Comparison of ENCODE assay signal across 8 cellular contexts in genomic region chr16:22191966-22192260, GRCh38. TPM values are rescaled to one million over a fixed set of nuclear protein-coding genes. Genes with fewer than 3 reads are reported as not detected.
DNase-seq lines count a peak whose midpoint lies in the region; TF ChIP-seq lines count a peak whose summit lies in the region.

No MANE protein-coding gene starts in this region.

- H3K27ac ChIP-seq in CD8-positive, alpha-beta memory T cell (ENCODE audit: low read depth, low read length) = peak overlapping the region; percentile 99
- H3K27ac ChIP-seq in iPS-20b (ENCODE audit: low read length) = no peak overlapping the region

- H3K27me3 Mint-ChIP-seq in CD8-positive, alpha-beta memory T cell = peaks cover 0 to 18% of the 10 kb centered on the region in 2 donors
- H3K27me3 Mint-ChIP-seq in activated naive CD4-positive, alpha-beta T cell treated with anti-CD3 and anti-CD28 coated beads, Interleukin-2, amount 50 U/mL, for 24 hours = peaks cover 2% of the 10 kb centered on the region

- TF ChIP-seq CTCF in NB4 (IDR thresholded peaks at IDR 0.05; ENCODE audit: low read depth, low read length) = no peak

- CTCF ChIA-PET in CD8-positive, alpha-beta memory T cell (lab: Charles Lee) = interaction anchor here (1.2 to 8.4 kb wide), 8 partner anchors 8 to 186 kb away, joined by 3 to 115 read pairs (median 6); partner anchors contain the start of genes EEF2K, MOSMO and POLR3E

- H3K4me3 Mint-ChIP-seq in CD8-positive, alpha-beta memory T cell = peak overlapping the region; percentile 87 to 97 (median 94)
- peak overlapping the region; percentile 91 for H3K4me3 Mint-ChIP-seq in activated naive CD4-positive, alpha-beta T cell treated with anti-CD3 and anti-CD28 coated beads, Interleukin-2, amount 50 U/mL, for 24 hours

- peaks cover 0 to 13% (median 6%) of the 10 kb centered on the region in 3 donors for H3K36me3 Mint-ChIP-seq in CD8-positive, alpha-beta memory T cell
- peaks cover 2% of the 10 kb centered on the region for H3K36me3 Mint-ChIP-seq in activated naive CD4-positive, alpha-beta T cell treated with anti-CD3 and anti-CD28 coated beads, Interleukin-2, amount 50 U/mL, for 24 hours

- H3K9me3 ChIP-seq in CD8-positive, alpha-beta memory T cell (ENCODE audit: low read length) = no peaks in the 10 kb centered on the region
- no peaks in the 10 kb centered on the region for H3K9me3 ChIP-seq in iPS-20b (ENCODE audit: insufficient read depth, low read depth, low read length)

- POLR2A ChIA-PET in CD8-positive, alpha-beta memory T cell (lab: Charles Lee) = interaction anchor here (1.0 to 2.7 kb wide), 7 partner anchors 15 to 547 kb away, joined by 3 to 24 read pairs (median 7); partner anchors contain the start of genes CDR2, EEF2K, MOSMO and POLR3E

- no peaks in the 10 kb centered on the region for H3K27me3 ChIP-seq in CD8-positive, alpha-beta memory T cell (ENCODE audit: insufficient read depth, low read length, poor library complexity, severe bottlenecking)
- peaks cover 14% of the 10 kb centered on the region for H3K27me3 ChIP-seq in iPS-20b (ENCODE audit: insufficient read depth, low read length)

- peak overlapping the region; percentile 98 to 100 (median 99) for H3K27ac Mint-ChIP-seq in CD8-positive, alpha-beta memory T cell
- peak overlapping the region; percentile 92 for H3K27ac Mint-ChIP-seq in activated naive CD4-positive, alpha-beta T cell treated with anti-CD3 and anti-CD28 coated beads, Interleukin-2, amount 50 U/mL, for 24 hours

- peaks cover 63 to 87% (median 73%) of the 10 kb centered on the region in 3 donors for H3K4me1 Mint-ChIP-seq in CD8-positive, alpha-beta memory T cell
- H3K4me1 Mint-ChIP-seq in activated naive CD4-positive, alpha-beta T cell treated with anti-CD3 and anti-CD28 coated beads, Interleukin-2, amount 50 U/mL, for 24 hours = peaks cover 71% of the 10 kb centered on the region

- H3K9ac ChIP-seq in iPS-20b (ENCODE audit: low read depth, low read length) = peak overlapping the region; percentile 74; the same call in 1 of the 2 replicates

- H3K9me3 Mint-ChIP-seq in CD8-positive, alpha-beta memory T cell = peaks cover 0 to 7% (median 3%) of the 10 kb centered on the region in 5 donors
- H3K9me3 Mint-ChIP-seq in activated naive CD4-positive, alpha-beta T cell treated with anti-CD3 and anti-CD28 coated beads, Interleukin-2, amount 50 U/mL, for 24 hours = peaks cover 8% of the 10 kb centered on the region

- peak in 2 of 5 donors; percentile 14 to 61 for DNase-seq in CD8-positive, alpha-beta memory T cell
- DNase-seq in NB4 (ENCODE audit: low read depth) (peak; percentile 51), iPS-NIHi7 (ENCODE audit: extremely low spot score) (no peak), ecto neural progenitor cell (ENCODE audit: low spot score) (no peak), NCI-H1694 (lab: John Stamatoyannopoulos, UW) (no peak)
- DNase-seq in stimulated activated CD4-positive, alpha-beta T cell treated with anti-CD3 and anti-CD28 coated beads, TNF-alpha, amount 100 ng/mL, for 48 hours (ENCODE audit: low read depth in 3 of 3) = peak in 2 of 3 donors; percentile 18 to 26

- TF ChIP-seq POLR2A in NB4 (IDR thresholded peaks at IDR 0.05; ENCODE audit: extremely low read depth, insufficient read length) = no peak

- H3K4me3 ChIP-seq in CD8-positive, alpha-beta memory T cell (ENCODE audit: low read length) = peak overlapping the region; percentile 86
- H3K4me3 ChIP-seq in NB4 (ENCODE audit: low read depth, low read length) = peak overlapping the region; percentile 80
- H3K4me3 ChIP-seq in iPS-20b (ENCODE audit: low read length) = peak overlapping the region; percentile 84

- H3K36me3 ChIP-seq in CD8-positive, alpha-beta memory T cell (ENCODE audit: insufficient read depth, low read length) = no peaks in the 10 kb centered on the region
- H3K36me3 ChIP-seq in iPS-20b (ENCODE audit: insufficient read depth, low read depth, low read length) = no peaks in the 10 kb centered on the region

- peaks cover 77% of the 10 kb centered on the region for H3K4me1 ChIP-seq in CD8-positive, alpha-beta memory T cell (ENCODE audit: insufficient read depth, low read length)
- peaks cover 10% of the 10 kb centered on the region for H3K4me1 ChIP-seq in iPS-20b (ENCODE audit: insufficient read depth, low read length)

RNA-seq across cellular contexts. Expression of gene EEF2K, which starts 14.2 kb away (rescaled TPM):
- 10 to 100 TPM; 27.2 to 28.3 TPM for total RNA-seq in CD8-positive, alpha-beta memory T cell
- 1.9 TPM for polyA plus RNA-seq in CD8-positive, alpha-beta memory T cell

RNA-seq across cellular contexts. Expression of gene SDR42E2, which starts 29.6 kb away (rescaled TPM):
- total RNA-seq in CD8-positive, alpha-beta memory T cell = under 1 TPM in 1 of 2 experiments, not detected in 1; 0.11 TPM
- 0.92 TPM for polyA plus RNA-seq in CD8-positive, alpha-beta memory T cell

Comparison
In these comparisons a context has a peak if more than half of its experiments do, and no peak if none do; other contexts are left out.
1. DNase-seq: peak in NB4 (single experiment) and stimulated activated CD4-positive, alpha-beta T cell treated with anti-CD3 and anti-CD28 coated beads, TNF-alpha, amount 100 ng/mL, for 48 hours (2 of 3); none in iPS-NIHi7 (single experiment), ecto neural progenitor cell (single experiment) and NCI-H1694 (single experiment).
2. Peak in every context shown above with its lines, with median percentiles within 50 percentile points of each other: H3K4me3 ChIP-seq.